Comparison of ENCODE assay signal across 27 cellular contexts in the genomic region with DNA sequence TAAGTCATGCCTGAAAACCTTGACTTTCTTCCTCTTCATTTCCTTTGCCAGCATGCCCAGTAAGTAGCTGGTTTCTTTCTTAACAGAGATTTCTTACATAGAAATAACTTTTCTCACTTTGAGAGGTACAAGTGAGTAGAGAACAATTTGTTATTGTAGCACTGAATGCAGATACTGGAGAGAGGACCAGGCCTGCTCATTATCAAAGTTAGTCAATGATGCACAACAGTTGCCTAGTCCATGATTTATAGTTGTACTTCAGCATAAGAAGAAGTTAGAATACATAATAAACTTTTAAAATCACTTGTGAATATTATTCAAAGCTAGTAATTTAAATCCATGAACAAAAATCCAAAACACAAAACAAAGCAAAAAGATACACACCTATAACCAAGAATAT.
"Had no signal": no experiment of that assay in that cellular context is flagged by ENCODE, and none has a peak within 500 bp of the region (broad histone marks: within the 10 kb centered on the region; RNA-seq: fewer than 3 reads in every experiment).

No MANE protein-coding gene starts in this region.

- ATAC-seq: natural killer cell; psoas muscle; right cardiac atrium; right lobe of liver; stimulated activated effector memory CD8-positive, alpha-beta T cell treated with anti-CD3 and anti-CD28 coated beads, Interleukin-12 subunit alpha, Interleukin-12 subunit beta, amount 100 ng/mL, for 72 hours; stimulated activated naive B cell treated with anti-CD40 and anti-IgM and Interleukin-4, amounts not matched to agents 10 μg/mL and 1 μg/mL and 100 μg/mL, for 72 hours had no signal

- H3K4me3 ChIP-seq: neural progenitor cell, ovary, psoas muscle, right lobe of liver, sigmoid colon, stomach, thoracic aorta, thyroid gland, upper lobe of left lung, vagina had no signal

- H2AFZ ChIP-seq: neural progenitor cell, parathyroid adenoma had no signal

- H3K36me3 ChIP-seq: ovary, thoracic aorta, thyroid gland had no signal

- H3K27me3 ChIP-seq: neural progenitor cell, ovary, right lobe of liver, sigmoid colon, stomach, thyroid gland, upper lobe of left lung, vagina had no signal

- H3K9ac ChIP-seq: neural progenitor cell, parathyroid adenoma had no signal

- H3K4me1 Mint-ChIP-seq: nephron, neural progenitor cell had no signal

- H3K9me3 ChIP-seq: ovary, psoas muscle, right lobe of liver, thoracic aorta, thyroid gland, vagina had no signal

- DNase-seq: natural killer cell; occipital lobe; ovary; posterior cingulate gyrus; psoas muscle; right cardiac atrium; right lobe of liver; sigmoid colon; small intestine; stimulated activated CD4-positive, alpha-beta T cell treated with anti-CD3 and anti-CD28 coated beads, Interleukin-15, amount 100 ng/mL, for 24 hours; stimulated activated CD4-positive, alpha-beta T cell treated with anti-CD3 and anti-CD28 coated beads, Interleukin-2, amount 100 ng/mL, for 24 hours; stimulated activated CD4-positive, alpha-beta T cell treated with anti-CD3 and anti-CD28 coated beads, Interleukin-2, amount 100 ng/mL, for 48 hours; stimulated activated CD4-positive, alpha-beta T cell treated with anti-CD3 and anti-CD28 coated beads, Interleukin-4, amount 100 ng/mL, for 24 hours; stimulated activated naive B cell treated with anti-CD40 and anti-IgM and Interleukin-4, amounts not matched to agents 10 μg/mL and 1 μg/mL and 100 μg/mL, for 72 hours; stimulated activated naive CD4-positive, alpha-beta T cell treated with Interleukin-2 at 50 U/mL for 16 hours; stomach; thyroid gland; trophoblast cell; upper lobe of left lung had no signal

- H3K27me3 Mint-ChIP-seq: progenitor cell of endocrine pancreas; stimulated activated naive B cell treated with anti-CD40 and anti-IgM and Interleukin-4, amounts not matched to agents 10 μg/mL and 1 μg/mL and 100 μg/mL, for 72 hours; stimulated activated naive CD8-positive, alpha-beta T cell treated with anti-CD3 and anti-CD28 coated beads, Interleukin-15, Interleukin-2, amounts not matched to agents 100 ng/mL and 50 ng/mL, for 24 hours had no signal

- H3K4me2 ChIP-seq: neural progenitor cell had no signal

- H3K4me1 ChIP-seq: neural progenitor cell, parathyroid adenoma, psoas muscle, right lobe of liver, stomach, upper lobe of left lung, vagina had no signal

- H3K27ac Mint-ChIP-seq: natural killer cell; nephron; neural progenitor cell; progenitor cell of endocrine pancreas; stimulated activated effector memory CD8-positive, alpha-beta T cell treated with anti-CD3 and anti-CD28 coated beads, Interleukin-12 subunit alpha, Interleukin-12 subunit beta, amount 100 ng/mL, for 72 hours; stimulated activated naive B cell treated with anti-CD40 and anti-IgM and Interleukin-4, amounts not matched to agents 10 μg/mL and 1 μg/mL and 100 μg/mL, for 72 hours; stimulated activated naive CD8-positive, alpha-beta T cell treated with anti-CD3 and anti-CD28 coated beads, Interleukin-15, Interleukin-2, amounts not matched to agents 100 ng/mL and 50 ng/mL, for 24 hours had no signal

- H3K4me3 Mint-ChIP-seq: natural killer cell; nephron; neural progenitor cell; stimulated activated effector memory CD8-positive, alpha-beta T cell treated with anti-CD3 and anti-CD28 coated beads, Interleukin-12 subunit alpha, Interleukin-12 subunit beta, amount 100 ng/mL, for 72 hours; stimulated activated naive B cell treated with anti-CD40 and anti-IgM and Interleukin-4, amounts not matched to agents 10 μg/mL and 1 μg/mL and 100 μg/mL, for 72 hours; stimulated activated naive CD8-positive, alpha-beta T cell treated with anti-CD3 and anti-CD28 coated beads, Interleukin-15, Interleukin-2, amounts not matched to agents 100 ng/mL and 50 ng/mL, for 24 hours had no signal

- H3K27ac ChIP-seq: neural progenitor cell, ovary, parathyroid adenoma, psoas muscle, right lobe of liver, stomach, thoracic aorta, thyroid gland, upper lobe of left lung, vagina had no signal
